In the genomic region with DNA sequence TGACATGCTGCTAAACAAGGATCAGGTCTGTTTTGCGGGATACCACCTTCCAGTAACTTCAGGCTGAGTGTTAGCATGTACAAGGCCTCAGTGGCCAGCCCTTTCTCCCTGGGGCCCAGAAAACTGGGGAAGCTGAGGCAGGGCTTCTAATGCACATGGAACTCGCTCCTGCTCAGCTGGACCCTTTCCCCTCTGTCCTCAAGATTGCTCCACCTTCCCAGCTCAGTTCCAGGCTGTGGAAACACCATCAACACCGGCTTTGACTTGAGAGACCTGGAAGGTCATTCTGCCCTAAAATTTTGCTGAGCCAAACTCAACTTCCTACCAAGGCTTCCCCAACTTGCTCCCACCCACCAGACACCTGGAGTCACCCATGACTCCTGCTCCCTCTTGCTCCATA, we compare ENCODE assay signal across 24 cellular contexts. TPM values are rescaled to one million over a fixed set of nuclear protein-coding genes. Genes with fewer than 3 reads are reported as not detected.
"Had no signal": no experiment of that assay in that cellular context is flagged by ENCODE, and none has a peak within 500 bp of the region (broad histone marks: within the 10 kb centered on the region; RNA-seq: fewer than 3 reads in every experiment).

No MANE protein-coding gene starts in this region.

- H3K27me3 ChIP-seq: gastrocnemius medialis, right lobe of liver, thyroid gland had no signal

- H3K9me3 ChIP-seq: gastrocnemius medialis, right lobe of liver, thyroid gland had no signal

- DNase-seq: activated CD4-positive, alpha-beta T cell treated with anti-CD3 and anti-CD28 coated beads for 48 hours; activated CD4-positive, alpha-beta T cell treated with anti-CD3 and anti-CD28 coated beads, Interleukin-2, amount 50 U/mL, for 48 hours; activated naive CD4-positive, alpha-beta T cell treated with anti-CD3 and anti-CD28 coated beads, Interleukin-2, amount 10 ng/mL, durations not matched to agents 7 days and 5 days; activated T-cell treated with anti-CD3 and anti-CD28 coated beads for 4 hours; activated T-cell treated with anti-CD3 and anti-CD28 coated beads, Interleukin-2, amount 50 U/mL, for 72 hours; effector memory CD8-positive, alpha-beta T cell; erythroblast; gastrocnemius medialis; glutamatergic neuron; left ventricle myocardium superior; naive B cell; stimulated activated CD4-positive, alpha-beta T cell treated with anti-CD3 and anti-CD28 coated beads, Interleukin-12 subunit alpha, Interleukin-12 subunit beta, amount 100 ng/mL, for 4 hours; stimulated activated CD4-positive, alpha-beta T cell treated with anti-CD3 and anti-CD28 coated beads, Interleukin-4, amount 100 ng/mL, for 1 hour; stimulated activated naive CD8-positive, alpha-beta T cell treated with anti-CD3 and anti-CD28 coated beads, Interleukin-15, amount 100 ng/mL, for 72 hours; substantia nigra; thyroid gland had no signal

- H3K4me3 Mint-ChIP-seq: activated naive CD4-positive, alpha-beta T cell treated with anti-CD3 and anti-CD28 coated beads, Interleukin-2, amount 10 ng/mL, durations not matched to agents 7 days and 5 days; activated T-cell treated with anti-CD3 and anti-CD28 coated beads, Interleukin-2, amount 50 U/mL, for 72 hours; central memory CD8-positive, alpha-beta T cell; effector memory CD8-positive, alpha-beta T cell; stimulated activated naive CD8-positive, alpha-beta T cell treated with anti-CD3 and anti-CD28 coated beads, Interleukin-15, amount 100 ng/mL, for 72 hours had no signal

- H3K36me3 Mint-ChIP-seq: activated naive CD4-positive, alpha-beta T cell treated with anti-CD3 and anti-CD28 coated beads, Interleukin-2, amount 10 ng/mL, durations not matched to agents 7 days and 5 days; naive B cell had no signal

- H3K36me3 ChIP-seq: gastrocnemius medialis, right lobe of liver, thyroid gland had no signal

- H3K9me3 Mint-ChIP-seq: activated naive CD4-positive, alpha-beta T cell treated with anti-CD3 and anti-CD28 coated beads, Interleukin-2, amount 10 ng/mL, durations not matched to agents 7 days and 5 days; activated T-cell treated with anti-CD3 and anti-CD28 coated beads, Interleukin-2, amount 50 U/mL, for 72 hours; central memory CD8-positive, alpha-beta T cell; effector memory CD8-positive, alpha-beta T cell; naive B cell; stimulated activated naive CD8-positive, alpha-beta T cell treated with anti-CD3 and anti-CD28 coated beads, Interleukin-15, amount 100 ng/mL, for 72 hours had no signal

- ATAC-seq: activated T-cell treated with anti-CD3 and anti-CD28 coated beads, Interleukin-2, amount 50 U/mL, for 72 hours; effector memory CD8-positive, alpha-beta T cell; gastrocnemius medialis; left ventricle myocardium superior; right lobe of liver; stimulated activated naive CD8-positive, alpha-beta T cell treated with anti-CD3 and anti-CD28 coated beads, Interleukin-15, amount 100 ng/mL, for 72 hours had no signal

- H3K27ac ChIP-seq: gastrocnemius medialis, right lobe of liver, SK-N-MC, thyroid gland, VCaP had no signal

- H3K4me3 ChIP-seq: gastrocnemius medialis, right lobe of liver, SK-N-MC, thyroid gland had no signal

- H3K27ac Mint-ChIP-seq: activated naive CD4-positive, alpha-beta T cell treated with anti-CD3 and anti-CD28 coated beads, Interleukin-2, amount 10 ng/mL, durations not matched to agents 7 days and 5 days; activated T-cell treated with anti-CD3 and anti-CD28 coated beads, Interleukin-2, amount 50 U/mL, for 72 hours; effector memory CD8-positive, alpha-beta T cell; progenitor cell of endocrine pancreas; stimulated activated naive CD8-positive, alpha-beta T cell treated with anti-CD3 and anti-CD28 coated beads, Interleukin-15, amount 100 ng/mL, for 72 hours had no signal

- H3K27me3 Mint-ChIP-seq: progenitor cell of endocrine pancreas had no signal

RNA-seq across cellular contexts. Expression of a gene that starts 10.8 kb away (rescaled TPM):
- total RNA-seq: bronchial epithelial cell; lung microvascular endothelial cell; right lobe of liver; T-helper 1 cell treated with Interleukin-12 subunit alpha and Interleukin-12 subunit beta and Interleukin-4 antibody, amounts not matched to agents 30 ng/mL and 1 ng/mL, for 36 hours had no signal
